Comparison of ENCODE assay signal across 1 cellular context in the genomic region with DNA sequence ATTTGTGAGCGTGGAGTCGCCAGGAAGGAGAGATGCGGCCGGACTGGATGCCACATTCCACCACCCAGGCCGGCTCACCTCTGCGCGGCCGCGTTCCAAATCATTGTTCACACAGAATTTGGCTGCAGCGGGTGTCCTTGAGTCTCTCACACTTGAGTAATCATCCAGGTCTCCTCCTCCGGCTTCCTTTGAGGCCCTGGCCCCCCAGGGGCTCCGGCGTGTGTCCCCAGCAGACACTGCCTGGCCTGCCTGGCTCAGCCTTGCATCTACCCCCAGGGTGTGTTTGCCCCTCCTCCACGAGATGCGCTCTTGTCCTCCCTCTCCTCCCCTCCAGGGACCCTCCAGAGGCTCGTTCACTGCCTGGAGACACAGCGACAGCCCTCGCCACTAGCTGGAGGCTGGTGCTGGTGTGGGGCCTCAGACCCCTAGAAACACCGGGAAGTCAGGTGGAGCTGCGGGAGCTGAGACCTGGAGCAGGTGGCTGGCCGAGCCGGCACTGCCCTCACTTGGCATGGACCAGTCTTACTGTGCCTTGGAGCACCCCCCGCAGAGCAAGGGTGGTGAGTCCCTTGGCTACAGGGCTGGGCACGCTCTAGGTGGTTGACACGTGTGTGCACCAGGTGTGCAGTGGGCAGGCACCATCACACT.
TF ChIP-seq lines count a peak whose summit lies in the region.

No MANE protein-coding gene starts in this region.

TF ChIP-seq in GM23338, 12 proteins besides CTCF, POLR2A, EP300 and RAD21 (continued from another document):
- TF ChIP-seq ZNF462 (CRISPR knock-in tag; IDR thresholded peaks at IDR 0.05) (no peak), NANOG (IDR thresholded peaks at IDR 0.05; ENCODE audit: borderline replicate concordance) (no peak), POLR2AphosphoS5 (IDR thresholded peaks at IDR 0.05; ENCODE audit: low read depth) (no peak), STAT1 (IDR thresholded peaks at IDR 0.05; ENCODE audit: unreplicated experiment) (no peak), ZNF114 (CRISPR knock-in tag; IDR thresholded peaks at IDR 0.05) (no peak)
